ENCODE assay signal across 12 cellular contexts in the genomic region with DNA sequence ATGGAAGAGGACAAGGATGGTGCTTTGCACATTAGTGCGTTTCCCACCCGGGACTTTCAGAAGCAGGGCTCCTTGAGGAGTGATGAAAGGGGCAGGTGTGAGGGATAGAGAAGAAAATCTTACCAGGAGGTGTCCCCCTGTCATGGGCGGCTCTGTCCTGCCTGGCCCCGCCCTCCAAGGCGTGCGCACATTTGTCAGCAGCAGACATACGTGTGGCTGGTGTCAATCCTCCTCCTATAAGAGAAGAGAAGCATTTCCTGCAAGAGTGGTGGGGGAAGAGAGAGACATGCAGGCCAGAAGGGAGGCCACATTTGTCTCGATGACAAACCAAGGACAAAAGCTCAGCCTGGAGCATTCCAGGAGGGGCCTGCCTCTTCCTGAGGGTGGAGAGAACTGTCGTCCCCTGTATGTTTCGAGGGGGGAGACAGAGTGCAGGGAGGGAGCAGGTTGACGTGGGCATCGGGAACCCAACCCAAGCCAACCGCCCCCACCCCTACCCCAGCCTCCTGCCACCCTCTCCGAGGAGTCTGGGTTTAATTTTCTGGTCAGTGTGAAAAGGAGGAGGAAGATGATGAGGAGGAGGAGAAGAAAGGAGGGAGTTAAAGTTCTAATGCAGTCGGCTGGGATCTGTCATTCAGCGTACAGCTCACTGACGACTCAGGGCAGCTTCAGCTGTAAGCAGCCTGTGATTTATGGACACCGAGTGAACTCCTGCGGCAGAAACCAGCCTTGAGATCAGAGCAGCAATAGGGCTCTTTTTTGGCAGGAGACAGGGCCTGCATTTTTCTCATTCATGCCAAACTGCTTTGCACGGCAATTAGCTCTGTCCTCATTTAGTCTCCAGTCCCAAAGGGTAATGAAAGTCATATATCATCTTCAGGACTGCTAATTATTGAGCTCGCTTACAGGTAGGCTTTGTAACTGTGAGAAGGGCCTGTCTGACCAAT. TPM values are rescaled to one million over a fixed set of nuclear protein-coding genes. Genes with fewer than 3 reads are reported as not detected.
DNase-seq lines count a peak whose midpoint lies in the region; ATAC-seq and TF ChIP-seq lines count a peak whose summit lies in the region.
"Had no signal": no experiment of that assay in that cellular context is flagged by ENCODE, and none has a peak within 500 bp of the region (broad histone marks: within the 10 kb centered on the region; RNA-seq: fewer than 3 reads in every experiment).

No MANE protein-coding gene starts in this region.

- peak overlapping the region; percentile 69 for H3K4me3 Mint-ChIP-seq in endodermal cell

- TF ChIP-seq CTCF in endodermal cell (conservative IDR thresholded peaks at IDR 0.05) (no peak), right lobe of liver (IDR thresholded peaks at IDR 0.05) (no peak), vagina (IDR thresholded peaks at IDR 0.05) (no peak), colonic mucosa (IDR thresholded peaks at IDR 0.05) (no peak)

- H3K9me3 ChIP-seq in endodermal cell (ENCODE audit: control insufficient read depth, low read length) (no peaks in the 10 kb centered on the region), right lobe of liver (no peaks in the 10 kb centered on the region), vagina (no peaks in the 10 kb centered on the region), colonic mucosa (no peaks in the 10 kb centered on the region)
- H3K9me3 ChIP-seq: BLaER1 treated with 17β-estradiol and CSF1 and Interleukin-3, amounts not matched to agents 10 nM and 100 nM had no signal

- H3K9me3 Mint-ChIP-seq in endodermal cell: no peaks in the 10 kb centered on the region

- TF ChIP-seq POLR2A in right lobe of liver (IDR thresholded peaks at IDR 0.05): no peak
- TF ChIP-seq POLR2A in vagina (IDR thresholded peaks at IDR 0.05): no peak

- H3K27ac Mint-ChIP-seq in endodermal cell: no peak overlapping the region

- WGBS in endodermal cell (ENCODE audit: insufficient coverage in 1 of 2, insufficient read length in 1 of 2), 2 experiments: 12 to 31% methylated on average over 9 to 18 of the region's 21 CpGs
- 43% methylated on average over 13 of the region's 21 CpGs for WGBS in right lobe of liver (ENCODE audit: insufficient coverage, low coverage, low lambda C conversion rate, missing lambda C conversion rate)

- H3K4me1 ChIP-seq in endodermal cell (ENCODE audit: control insufficient read depth, insufficient read depth, low read length) (no peaks in the 10 kb centered on the region), right lobe of liver (no peaks in the 10 kb centered on the region), vagina (peaks cover 19% of the 10 kb centered on the region), colonic mucosa (no peaks in the 10 kb centered on the region)

- DNase-seq in Right ventricle myocardium inferior (ENCODE audit: missing footprints): no peak
- DNase-seq in cardiac septum (ENCODE audit: low spot score): no peak
- DNase-seq in endodermal cell: peak; percentile 81
- DNase-seq in right lobe of liver: peak in 1 of 3 donors; percentile 34
- DNase-seq in vagina (ENCODE audit: extremely low spot score in 2 of 2): peak in 1 of 2 donors; percentile 71
- no peak for DNase-seq in colonic mucosa
- no peak for DNase-seq in T1000 (lab: John Stamatoyannopoulos, UW)
- DNase-seq in HuH-7.5 (ENCODE audit: low spot score): no peak
- DNase-seq: activated CD4-positive, alpha-beta T cell treated with anti-CD3 and anti-CD28 coated beads for 4 hours; dermis blood vessel endothelial cell; NCI-H2029 treated with DMSO at 0.1 percent for 48 hours had no signal

- intact Hi-C loops in Right ventricle myocardium inferior (cut with DNase I): no loop called here
- intact Hi-C loops in cardiac septum (cut with DNase I): no loop called here
- intact Hi-C loops in right lobe of liver (cut with DNase I): no loop called here
- intact Hi-C loops in vagina (cut with DNase I): no loop called here
- intact Hi-C loops in colonic mucosa (cut with DNase I): no loop called here

- H3K27ac ChIP-seq in endodermal cell (ENCODE audit: low read depth, low read length): peak overlapping the region; percentile 91
- no peak overlapping the region for H3K27ac ChIP-seq in right lobe of liver
- H3K27ac ChIP-seq in vagina: peak overlapping the region; percentile 48
- H3K27ac ChIP-seq in colonic mucosa: no peak overlapping the region
- H3K27ac ChIP-seq: BLaER1 treated with 17β-estradiol and CSF1 and Interleukin-3, amounts not matched to agents 10 nM and 100 nM had no signal

- H3K4me3 ChIP-seq in endodermal cell (ENCODE audit: low read length) (peak overlapping the region; percentile 72), right lobe of liver (no peak overlapping the region), vagina (no peak overlapping the region), colonic mucosa (no peak overlapping the region)
- H3K4me3 ChIP-seq: BLaER1 treated with 17β-estradiol and CSF1 and Interleukin-3, amounts not matched to agents 10 nM and 100 nM had no signal

- H3K4me1 Mint-ChIP-seq in endodermal cell: peaks cover 16% of the 10 kb centered on the region

- peak; percentile 62 for ATAC-seq in Right ventricle myocardium inferior
- ATAC-seq in right lobe of liver: peak in 3 of 4 donors; percentile 14 to 42 (median 22)

- no peaks in the 10 kb centered on the region for H3K36me3 Mint-ChIP-seq in endodermal cell (ENCODE audit: low read depth)

- peaks cover 55% of the 10 kb centered on the region for H3K27me3 Mint-ChIP-seq in endodermal cell (ENCODE audit: insufficient read depth)

- no peak overlapping the region for H3K9ac ChIP-seq in endodermal cell (ENCODE audit: extremely low read depth, low read length, poor library complexity, severe bottlenecking)
- H3K9ac ChIP-seq in colonic mucosa (ENCODE audit: low read depth in 2 of 2, low read length in 2 of 2): no peak overlapping the region
- H3K9ac ChIP-seq: BLaER1 treated with 17β-estradiol and CSF1 and Interleukin-3, amounts not matched to agents 10 nM and 100 nM had no signal

- H3K27me3 ChIP-seq in endodermal cell (ENCODE audit: control insufficient read depth, insufficient read depth, low read length, poor library complexity, severe bottlenecking): peaks cover 5% of the 10 kb centered on the region
- no peaks in the 10 kb centered on the region for H3K27me3 ChIP-seq in right lobe of liver
- H3K27me3 ChIP-seq in vagina: no peaks in the 10 kb centered on the region
- no peaks in the 10 kb centered on the region for H3K27me3 ChIP-seq in colonic mucosa
- H3K27me3 ChIP-seq: BLaER1 treated with 17β-estradiol and CSF1 and Interleukin-3, amounts not matched to agents 10 nM and 100 nM had no signal

- H3K36me3 ChIP-seq in endodermal cell (ENCODE audit: control insufficient read depth, insufficient read depth, low read length) (no peaks in the 10 kb centered on the region), right lobe of liver (no peaks in the 10 kb centered on the region), vagina (no peaks in the 10 kb centered on the region), colonic mucosa (no peaks in the 10 kb centered on the region)
- H3K36me3 ChIP-seq: BLaER1 treated with 17β-estradiol and CSF1 and Interleukin-3, amounts not matched to agents 10 nM and 100 nM had no signal

RNA-seq across cellular contexts. Expression of gene COMTD1, which starts 47.7 kb away (rescaled TPM):
- total RNA-seq in Right ventricle myocardium inferior (32.3 TPM), cardiac septum (29.2 TPM), endodermal cell (10 to 100 TPM in 1 of 2 donors, 1 to 10 TPM in 1; 9.6 to 14.4 TPM), right lobe of liver (10 to 100 TPM; 14.3 to 88.7 (median 22.1) TPM), vagina (80.0 TPM), colonic mucosa (100 to 1,000 TPM in 1 of 2 donors, 10 to 100 TPM in 1; 62.6 to 117 TPM)
- polyA plus RNA-seq in endodermal cell (2013, experiment 1 of 2): 9.8 TPM
- polyA plus RNA-seq in endodermal cell (2013, experiment 2 of 2): 9.0 TPM

Comparison
In these comparisons a context has a peak if more than half of its experiments do, and no peak if none do; other contexts are left out.
1. H3K27ac ChIP-seq: peak in endodermal cell (single experiment) and vagina (single experiment); none in right lobe of liver (0 of 3) and colonic mucosa (single experiment).